ENCODE assay signal across 3 cellular contexts in the genomic region with DNA sequence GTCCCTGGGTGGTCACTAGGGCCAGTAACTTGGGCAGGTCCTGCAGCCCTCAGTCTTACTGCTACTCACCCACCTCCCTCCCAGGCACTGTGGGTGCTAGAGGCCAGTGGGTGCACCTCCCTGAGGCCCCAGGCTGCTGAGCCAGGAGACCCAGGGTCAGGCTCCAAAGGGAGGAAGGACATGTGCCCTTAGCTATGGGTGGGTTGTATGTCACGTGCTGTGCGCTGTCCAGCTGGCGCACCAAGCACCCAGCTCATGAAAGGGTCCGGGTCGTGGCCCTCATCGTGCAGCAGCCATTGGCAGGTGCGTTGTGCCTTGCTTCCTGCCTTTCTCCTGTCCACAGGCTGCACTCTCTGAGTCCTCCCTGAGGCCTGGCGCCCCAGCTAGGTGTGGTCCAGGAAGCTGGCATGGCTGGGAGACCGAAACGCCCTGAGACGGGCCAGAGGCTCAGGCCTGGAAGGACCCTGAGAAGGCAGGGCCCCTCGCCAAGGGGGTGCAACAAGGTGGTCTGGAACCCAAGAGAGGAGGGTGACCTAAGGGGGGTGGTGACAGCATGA.
TF ChIP-seq lines count a peak whose summit lies in the region.

No MANE protein-coding gene starts in this region.

TF ChIP-seq in HEK293, 187 proteins besides CTCF, POLR2A, EP300 and RAD21:
- TF ChIP-seq, protein P1, sequence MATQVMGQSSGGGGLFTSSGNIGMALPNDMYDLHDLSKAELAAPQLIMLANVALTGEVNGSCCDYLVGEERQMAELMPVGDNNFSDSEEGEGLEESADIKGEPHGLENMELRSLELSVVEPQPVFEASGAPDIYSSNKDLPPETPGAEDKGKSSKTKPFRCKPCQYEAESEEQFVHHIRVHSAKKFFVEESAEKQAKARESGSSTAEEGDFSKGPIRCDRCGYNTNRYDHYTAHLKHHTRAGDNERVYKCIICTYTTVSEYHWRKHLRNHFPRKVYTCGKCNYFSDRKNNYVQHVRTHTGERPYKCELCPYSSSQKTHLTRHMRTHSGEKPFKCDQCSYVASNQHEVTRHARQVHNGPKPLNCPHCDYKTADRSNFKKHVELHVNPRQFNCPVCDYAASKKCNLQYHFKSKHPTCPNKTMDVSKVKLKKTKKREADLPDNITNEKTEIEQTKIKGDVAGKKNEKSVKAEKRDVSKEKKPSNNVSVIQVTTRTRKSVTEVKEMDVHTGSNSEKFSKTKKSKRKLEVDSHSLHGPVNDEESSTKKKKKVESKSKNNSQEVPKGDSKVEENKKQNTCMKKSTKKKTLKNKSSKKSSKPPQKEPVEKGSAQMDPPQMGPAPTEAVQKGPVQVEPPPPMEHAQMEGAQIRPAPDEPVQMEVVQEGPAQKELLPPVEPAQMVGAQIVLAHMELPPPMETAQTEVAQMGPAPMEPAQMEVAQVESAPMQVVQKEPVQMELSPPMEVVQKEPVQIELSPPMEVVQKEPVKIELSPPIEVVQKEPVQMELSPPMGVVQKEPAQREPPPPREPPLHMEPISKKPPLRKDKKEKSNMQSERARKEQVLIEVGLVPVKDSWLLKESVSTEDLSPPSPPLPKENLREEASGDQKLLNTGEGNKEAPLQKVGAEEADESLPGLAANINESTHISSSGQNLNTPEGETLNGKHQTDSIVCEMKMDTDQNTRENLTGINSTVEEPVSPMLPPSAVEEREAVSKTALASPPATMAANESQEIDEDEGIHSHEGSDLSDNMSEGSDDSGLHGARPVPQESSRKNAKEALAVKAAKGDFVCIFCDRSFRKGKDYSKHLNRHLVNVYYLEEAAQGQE (tag by site-specific recombination; IDR thresholded peaks at IDR 0.05) = 0 out of 2 replicates have a peak, but pooled peaks have one; percentile 23
- TF ChIP-seq ZNF239 (tag by site-specific recombination; IDR thresholded peaks at IDR 0.05) (no peak), EGR2 (tag by site-specific recombination; IDR thresholded peaks at IDR 0.05; ENCODE audit: low read depth) (peak; percentile 23; the same call in 1 of the 2 replicates)

TF ChIP-seq in Ishikawa, 13 proteins besides CTCF, POLR2A, EP300 and RAD21:
- TF ChIP-seq, protein P2, sequence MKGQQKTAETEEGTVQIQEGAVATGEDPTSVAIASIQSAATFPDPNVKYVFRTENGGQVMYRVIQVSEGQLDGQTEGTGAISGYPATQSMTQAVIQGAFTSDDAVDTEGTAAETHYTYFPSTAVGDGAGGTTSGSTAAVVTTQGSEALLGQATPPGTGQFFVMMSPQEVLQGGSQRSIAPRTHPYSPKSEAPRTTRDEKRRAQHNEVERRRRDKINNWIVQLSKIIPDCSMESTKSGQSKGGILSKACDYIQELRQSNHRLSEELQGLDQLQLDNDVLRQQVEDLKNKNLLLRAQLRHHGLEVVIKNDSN (IDR thresholded peaks at IDR 0.05) = peak; percentile 37; the same call in 1 of the 2 replicates
- no peak for TF ChIP-seq TCF12 (IDR thresholded peaks at IDR 0.05; ENCODE audit: low read depth)
- TF ChIP-seq, protein P1 (IDR thresholded peaks at IDR 0.05; ENCODE audit: low read depth) = peak; percentile 33; the same call in 1 of the 2 replicates

TF ChIP-seq in H1, 55 proteins besides CTCF, POLR2A, EP300 and RAD21:
- no peak for TF ChIP-seq RNF2 (IDR thresholded peaks at IDR 0.05; ENCODE audit: borderline replicate concordance, low read depth, low read length, missing control alignments, poor library complexity, severe bottlenecking)
- TF ChIP-seq, protein P3, sequence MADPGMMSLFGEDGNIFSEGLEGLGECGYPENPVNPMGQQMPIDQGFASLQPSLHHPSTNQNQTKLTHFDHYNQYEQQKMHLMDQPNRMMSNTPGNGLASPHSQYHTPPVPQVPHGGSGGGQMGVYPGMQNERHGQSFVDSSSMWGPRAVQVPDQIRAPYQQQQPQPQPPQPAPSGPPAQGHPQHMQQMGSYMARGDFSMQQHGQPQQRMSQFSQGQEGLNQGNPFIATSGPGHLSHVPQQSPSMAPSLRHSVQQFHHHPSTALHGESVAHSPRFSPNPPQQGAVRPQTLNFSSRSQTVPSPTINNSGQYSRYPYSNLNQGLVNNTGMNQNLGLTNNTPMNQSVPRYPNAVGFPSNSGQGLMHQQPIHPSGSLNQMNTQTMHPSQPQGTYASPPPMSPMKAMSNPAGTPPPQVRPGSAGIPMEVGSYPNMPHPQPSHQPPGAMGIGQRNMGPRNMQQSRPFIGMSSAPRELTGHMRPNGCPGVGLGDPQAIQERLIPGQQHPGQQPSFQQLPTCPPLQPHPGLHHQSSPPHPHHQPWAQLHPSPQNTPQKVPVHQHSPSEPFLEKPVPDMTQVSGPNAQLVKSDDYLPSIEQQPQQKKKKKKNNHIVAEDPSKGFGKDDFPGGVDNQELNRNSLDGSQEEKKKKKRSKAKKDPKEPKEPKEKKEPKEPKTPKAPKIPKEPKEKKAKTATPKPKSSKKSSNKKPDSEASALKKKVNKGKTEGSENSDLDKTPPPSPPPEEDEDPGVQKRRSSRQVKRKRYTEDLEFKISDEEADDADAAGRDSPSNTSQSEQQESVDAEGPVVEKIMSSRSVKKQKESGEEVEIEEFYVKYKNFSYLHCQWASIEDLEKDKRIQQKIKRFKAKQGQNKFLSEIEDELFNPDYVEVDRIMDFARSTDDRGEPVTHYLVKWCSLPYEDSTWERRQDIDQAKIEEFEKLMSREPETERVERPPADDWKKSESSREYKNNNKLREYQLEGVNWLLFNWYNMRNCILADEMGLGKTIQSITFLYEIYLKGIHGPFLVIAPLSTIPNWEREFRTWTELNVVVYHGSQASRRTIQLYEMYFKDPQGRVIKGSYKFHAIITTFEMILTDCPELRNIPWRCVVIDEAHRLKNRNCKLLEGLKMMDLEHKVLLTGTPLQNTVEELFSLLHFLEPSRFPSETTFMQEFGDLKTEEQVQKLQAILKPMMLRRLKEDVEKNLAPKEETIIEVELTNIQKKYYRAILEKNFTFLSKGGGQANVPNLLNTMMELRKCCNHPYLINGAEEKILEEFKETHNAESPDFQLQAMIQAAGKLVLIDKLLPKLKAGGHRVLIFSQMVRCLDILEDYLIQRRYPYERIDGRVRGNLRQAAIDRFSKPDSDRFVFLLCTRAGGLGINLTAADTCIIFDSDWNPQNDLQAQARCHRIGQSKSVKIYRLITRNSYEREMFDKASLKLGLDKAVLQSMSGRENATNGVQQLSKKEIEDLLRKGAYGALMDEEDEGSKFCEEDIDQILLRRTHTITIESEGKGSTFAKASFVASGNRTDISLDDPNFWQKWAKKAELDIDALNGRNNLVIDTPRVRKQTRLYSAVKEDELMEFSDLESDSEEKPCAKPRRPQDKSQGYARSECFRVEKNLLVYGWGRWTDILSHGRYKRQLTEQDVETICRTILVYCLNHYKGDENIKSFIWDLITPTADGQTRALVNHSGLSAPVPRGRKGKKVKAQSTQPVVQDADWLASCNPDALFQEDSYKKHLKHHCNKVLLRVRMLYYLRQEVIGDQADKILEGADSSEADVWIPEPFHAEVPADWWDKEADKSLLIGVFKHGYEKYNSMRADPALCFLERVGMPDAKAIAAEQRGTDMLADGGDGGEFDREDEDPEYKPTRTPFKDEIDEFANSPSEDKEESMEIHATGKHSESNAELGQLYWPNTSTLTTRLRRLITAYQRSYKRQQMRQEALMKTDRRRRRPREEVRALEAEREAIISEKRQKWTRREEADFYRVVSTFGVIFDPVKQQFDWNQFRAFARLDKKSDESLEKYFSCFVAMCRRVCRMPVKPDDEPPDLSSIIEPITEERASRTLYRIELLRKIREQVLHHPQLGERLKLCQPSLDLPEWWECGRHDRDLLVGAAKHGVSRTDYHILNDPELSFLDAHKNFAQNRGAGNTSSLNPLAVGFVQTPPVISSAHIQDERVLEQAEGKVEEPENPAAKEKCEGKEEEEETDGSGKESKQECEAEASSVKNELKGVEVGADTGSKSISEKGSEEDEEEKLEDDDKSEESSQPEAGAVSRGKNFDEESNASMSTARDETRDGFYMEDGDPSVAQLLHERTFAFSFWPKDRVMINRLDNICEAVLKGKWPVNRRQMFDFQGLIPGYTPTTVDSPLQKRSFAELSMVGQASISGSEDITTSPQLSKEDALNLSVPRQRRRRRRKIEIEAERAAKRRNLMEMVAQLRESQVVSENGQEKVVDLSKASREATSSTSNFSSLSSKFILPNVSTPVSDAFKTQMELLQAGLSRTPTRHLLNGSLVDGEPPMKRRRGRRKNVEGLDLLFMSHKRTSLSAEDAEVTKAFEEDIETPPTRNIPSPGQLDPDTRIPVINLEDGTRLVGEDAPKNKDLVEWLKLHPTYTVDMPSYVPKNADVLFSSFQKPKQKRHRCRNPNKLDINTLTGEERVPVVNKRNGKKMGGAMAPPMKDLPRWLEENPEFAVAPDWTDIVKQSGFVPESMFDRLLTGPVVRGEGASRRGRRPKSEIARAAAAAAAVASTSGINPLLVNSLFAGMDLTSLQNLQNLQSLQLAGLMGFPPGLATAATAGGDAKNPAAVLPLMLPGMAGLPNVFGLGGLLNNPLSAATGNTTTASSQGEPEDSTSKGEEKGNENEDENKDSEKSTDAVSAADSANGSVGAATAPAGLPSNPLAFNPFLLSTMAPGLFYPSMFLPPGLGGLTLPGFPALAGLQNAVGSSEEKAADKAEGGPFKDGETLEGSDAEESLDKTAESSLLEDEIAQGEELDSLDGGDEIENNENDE (IDR thresholded peaks at IDR 0.05; ENCODE audit: insufficient replicate concordance, low read length) = no peak
- TF ChIP-seq GABPA (IDR thresholded peaks at IDR 0.05; ENCODE audit: borderline replicate concordance, insufficient read depth, low read length) = no peak
- no peak for TF ChIP-seq ASH2L (IDR thresholded peaks at IDR 0.05; ENCODE audit: low read length)
- TF ChIP-seq RBBP5 (IDR thresholded peaks at IDR 0.05; ENCODE audit: borderline replicate concordance, low read depth, low read length) = no peak
- TF ChIP-seq KDM1A (IDR thresholded peaks at IDR 0.05; ENCODE audit: borderline replicate concordance, low read length) = no peak
- TF ChIP-seq CHD2 (IDR thresholded peaks at IDR 0.05; ENCODE audit: low read length) = no peak
- TF ChIP-seq TBP (IDR thresholded peaks at IDR 0.05; ENCODE audit: low read depth, low read length) = no peak
- TF ChIP-seq KDM4A (IDR thresholded peaks at IDR 0.05; ENCODE audit: low read depth, low read length, severe bottlenecking) = no peak
- TF ChIP-seq BACH1 (IDR thresholded peaks at IDR 0.05; ENCODE audit: low read length) = no peak
- no peak for TF ChIP-seq GTF2F1 (IDR thresholded peaks at IDR 0.05; ENCODE audit: borderline replicate concordance, low read depth, low read length)
- TF ChIP-seq, protein P4, sequence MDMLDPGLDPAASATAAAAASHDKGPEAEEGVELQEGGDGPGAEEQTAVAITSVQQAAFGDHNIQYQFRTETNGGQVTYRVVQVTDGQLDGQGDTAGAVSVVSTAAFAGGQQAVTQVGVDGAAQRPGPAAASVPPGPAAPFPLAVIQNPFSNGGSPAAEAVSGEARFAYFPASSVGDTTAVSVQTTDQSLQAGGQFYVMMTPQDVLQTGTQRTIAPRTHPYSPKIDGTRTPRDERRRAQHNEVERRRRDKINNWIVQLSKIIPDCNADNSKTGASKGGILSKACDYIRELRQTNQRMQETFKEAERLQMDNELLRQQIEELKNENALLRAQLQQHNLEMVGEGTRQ (IDR thresholded peaks at IDR 0.05; ENCODE audit: low read length) = no peak
- TF ChIP-seq, protein P5, sequence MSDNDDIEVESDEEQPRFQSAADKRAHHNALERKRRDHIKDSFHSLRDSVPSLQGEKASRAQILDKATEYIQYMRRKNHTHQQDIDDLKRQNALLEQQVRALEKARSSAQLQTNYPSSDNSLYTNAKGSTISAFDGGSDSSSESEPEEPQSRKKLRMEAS (IDR thresholded peaks at IDR 0.05) = no peak
- TF ChIP-seq SIN3A (conservative IDR thresholded peaks at IDR 0.05 in 1 of 2, IDR thresholded peaks at IDR 0.05 in 1 of 2; ENCODE audit: low read depth in 1 of 2, low read length in 2 of 2) = no peak
